Comparison of ENCODE assay signal across 8 cellular contexts in genomic region chr19:19138110-19138981, GRCh38. TPM values are rescaled to one million over a fixed set of nuclear protein-coding genes. Genes with fewer than 3 reads are reported as not detected.
A peak's percentile ranks its signal among the peaks of the same experiment; 100 is the strongest.
DNase-seq lines count a peak whose midpoint lies in the region; ATAC-seq and TF ChIP-seq lines count a peak whose summit lies in the region.

TMEM161A (minus strand) TSS chr19:19138478; CDS start chr19:19138428, 50 bp downstream.

- TF ChIP-seq RAD21 in IMR-90 (IDR thresholded peaks at IDR 0.05; ENCODE audit: low read length) = no peak

- H3K18ac ChIP-seq in IMR-90 (ENCODE audit: low read depth, low read length) = peak within 1 kb of the TSS; percentile 72

- H3K4me3 ChIP-seq in IMR-90 (ENCODE audit: insufficient read depth, low read depth, low read length) (peak within 1 kb of the TSS; percentile 94), OCI-LY7 (ENCODE audit: low read depth, low read length, poor library complexity, severe bottlenecking) (peak within 1 kb of the TSS; percentile 85)

- H3K4me2 ChIP-seq in IMR-90 (ENCODE audit: low read depth, low read length) (peak within 1 kb of the TSS; percentile 84), OCI-LY7 (ENCODE audit: low read length) (peak within 1 kb of the TSS; percentile 95)

- no peaks in the 10 kb centered on the region for H3K9me2 ChIP-seq in OCI-LY7 (ENCODE audit: insufficient read depth, low read length)

- H3K9ac ChIP-seq in IMR-90 (ENCODE audit: low read depth, low read length) = peak within 1 kb of the TSS; percentile 91

- H4K91ac ChIP-seq in IMR-90 (ENCODE audit: insufficient read depth, low read depth, low read length) = peak within 1 kb of the TSS; percentile 74; the same call in 1 of the 2 replicates

- H2BK120ac ChIP-seq in IMR-90 (ENCODE audit: low read depth, low read length) = 0 out of 2 replicates have a peak within 1 kb of the TSS, but pooled peaks have one; percentile 61

- dilution Hi-C loops in IMR-90 (cut with HindIII; ENCODE audit: low sequenced_read_pairs, unreplicated experiment) = no loop called here

- TF ChIP-seq POLR2A in IMR-90 (IDR thresholded peaks at IDR 0.05; ENCODE audit: low read depth, low read length) = peak; percentile 57; the same call in 1 of the 2 replicates

- peak within 1 kb of the TSS; percentile 67 for H2AK9ac ChIP-seq in IMR-90 (replicated peaks; ENCODE audit: low read depth, low read length, poor library complexity)

- no peak within 1 kb of the TSS for H2AK5ac ChIP-seq in IMR-90 (ENCODE audit: low read depth, low read length)

- H3K9me3 ChIP-seq in IMR-90 (ENCODE audit: control insufficient read depth, insufficient read depth, low read length) = no peaks in the 10 kb centered on the region
- H3K9me3 ChIP-seq in OCI-LY7 (ENCODE audit: low read length) = no peaks in the 10 kb centered on the region

- ATAC-seq in GM21528 (IDR thresholded peaks at IDR 0.05; ENCODE audit: low FRiP score, unreplicated experiment) (peak; percentile 94), IMR-90 (ENCODE audit: low read depth) (peak; percentile 99)

- H2BK5ac ChIP-seq in IMR-90 (ENCODE audit: low read depth, low read length, poor library complexity, severe bottlenecking) = peak within 1 kb of the TSS; percentile 69

- H2AFZ ChIP-seq in IMR-90 (replicated peaks; ENCODE audit: low read length, poor library complexity) (peak within 1 kb of the TSS; percentile 94), OCI-LY7 (ENCODE audit: low read length) (peak within 1 kb of the TSS; percentile 49; the same call in 1 of the 2 replicates)

- H3K4me1 ChIP-seq in IMR-90 (ENCODE audit: control insufficient read depth, insufficient read depth, low read length) = peaks cover 6% of the 10 kb centered on the region; the same call in 1 of the 2 replicates
- peaks cover 19% of the 10 kb centered on the region for H3K4me1 ChIP-seq in OCI-LY7 (ENCODE audit: insufficient read depth, low read length, poor library complexity, severe bottlenecking)

- no peak within 1 kb of the TSS for H2BK15ac ChIP-seq in IMR-90 (ENCODE audit: low read depth, low read length)

- TF ChIP-seq CTCF in IMR-90 (conservative IDR thresholded peaks at IDR 0.05; ENCODE audit: low read depth, low read length) (no peak), OCI-LY7 (conservative IDR thresholded peaks at IDR 0.05; ENCODE audit: low read length) (no peak)

- H4K5ac ChIP-seq in IMR-90 (ENCODE audit: low read depth, low read length) = peak within 1 kb of the TSS; percentile 87

- WGBS in IMR-90 (ENCODE audit: extremely low coverage in 2 of 2, insufficient read length in 1 of 2), 2 experiments = 20% methylated on average over 6 of the region's 42 CpGs; no CpG with 5 or more reads in 1 of the 2 experiments

- in situ Hi-C loops in IMR-90 (cut with MboI; ENCODE audit: low sequenced_read_pairs) = no loop called here

- intact Hi-C loops in IMR-90 (cut with micrococcal nuclease) (loop anchor here (2.0 kb wide), 1 partner anchor 76 kb away; the partner anchor contains the start of gene SLC25A42), OCI-LY7 (cut with micrococcal nuclease; ENCODE audit: unreplicated experiment) (loop anchor here (2.0 kb wide), 1 partner anchor 74 kb away; no protein-coding TSS in a partner anchor)

- BruUV-seq in IMR-90 (replicated peaks; lab: Mats Ljungman, UMichigan) (no TSS peak), OCI-LY7 (replicated peaks; lab: Mats Ljungman, UMichigan) (no TSS peak)

- H3K27me3 ChIP-seq in IMR-90 (ENCODE audit: control insufficient read depth, insufficient read depth, low read length) = no peaks in the 10 kb centered on the region

- peaks cover 8 to 20% of the 10 kb centered on the region in 2 experiments; a peak in 3 of 4 replicates for H3K79me1 ChIP-seq in IMR-90 (ENCODE audit: low read depth in 1 of 2, low read length in 2 of 2)

- DNase-seq in DMS 273 treated with DMSO at 0.1 percent for 48 hours (lab: John Stamatoyannopoulos, UW) (peak; percentile 95), IMR-90 (peak; percentile 99), OCI-LY7 (ENCODE audit: low spot score) (peak; percentile 98), epidermal melanocyte (ENCODE audit: insufficient read length, low spot score) (peak; percentile 100), middle frontal gyrus (ENCODE audit: extremely low spot score, low spot score) (peak; percentile 97)
- peak; percentile 96 for DNase-seq in activated CD8-positive, alpha-beta memory T cell treated with anti-CD3 and anti-CD28 coated beads, Interleukin-2, amount 50 U/mL, for 48 hours
- DNase-seq in stimulated activated CD8-positive, alpha-beta memory T cell treated with anti-CD3 and anti-CD28 coated beads, Interleukin-2, amount 100 ng/mL, for 1 hour (ENCODE audit: low read depth in 2 of 2) = peak; percentile 83 to 90

- POLR2A ChIA-PET in IMR-90 (lab: Charles Lee; ENCODE audit: unreplicated experiment) = no interaction called here
- POLR2A ChIA-PET in OCI-LY7 (lab: Charles Lee) = no interaction called here

- CTCF ChIA-PET in IMR-90 (lab: Yijun Ruan, JAX) = no interaction called here
- CTCF ChIA-PET in OCI-LY7 (lab: Charles Lee; ENCODE audit: unreplicated experiment) = no interaction called here

- peak within 1 kb of the TSS; percentile 23 to 98 for H4K8ac ChIP-seq in IMR-90 (ENCODE audit: low read depth in 2 of 2, low read length in 2 of 2)

- H3K14ac ChIP-seq in IMR-90 (replicated peaks; ENCODE audit: low read depth, low read length) = peak within 1 kb of the TSS; percentile 78

- H4K20me1 ChIP-seq in IMR-90 (ENCODE audit: insufficient read depth, low read length) (peaks cover 4% of the 10 kb centered on the region; the same call in 1 of the 2 replicates), OCI-LY7 (ENCODE audit: insufficient read depth, low read length) (no peaks in the 10 kb centered on the region)

- H3K79me2 ChIP-seq in OCI-LY7 (ENCODE audit: insufficient read depth, low read depth, low read length) = peaks cover 10% of the 10 kb centered on the region; the same call in 1 of the 2 replicates

- peak within 1 kb of the TSS; percentile 86 for H3K4ac ChIP-seq in IMR-90 (ENCODE audit: low read depth, low read length)

- no peaks in the 10 kb centered on the region for H3K9me1 ChIP-seq in IMR-90 (ENCODE audit: insufficient read depth, low read length)

- H3K27ac ChIP-seq in IMR-90 (ENCODE audit: insufficient read depth, low read length) (peak within 1 kb of the TSS; percentile 78), OCI-LY7 (ENCODE audit: low read depth, low read length, poor library complexity, severe bottlenecking) (no peak within 1 kb of the TSS)

- H2BK20ac ChIP-seq in IMR-90 (ENCODE audit: low read depth, low read length) = no peak within 1 kb of the TSS

- H3K36me3 ChIP-seq in IMR-90 (ENCODE audit: control insufficient read depth, insufficient read depth, low read length) (no peaks in the 10 kb centered on the region), OCI-LY7 (ENCODE audit: insufficient read depth, low read length) (peaks cover 13% of the 10 kb centered on the region; the same call in 1 of the 2 replicates)

- H3K23ac ChIP-seq in IMR-90 (ENCODE audit: low read depth, low read length) = peak within 1 kb of the TSS; percentile 90

- H3K56ac ChIP-seq in IMR-90 (ENCODE audit: extremely low read depth, insufficient read depth, low read length) = peak within 1 kb of the TSS; percentile 34; the same call in 1 of the 2 replicates

TF ChIP-seq in IMR-90, 13 proteins besides CTCF, POLR2A, EP300 and RAD21:
- TF ChIP-seq BHLHE40 (IDR thresholded peaks at IDR 0.05; ENCODE audit: low read depth, low read length) = peak; percentile 52
- no peak for TF ChIP-seq CEBPB (IDR thresholded peaks at IDR 0.05; ENCODE audit: low read depth, low read length)
- TF ChIP-seq MAZ (IDR thresholded peaks at IDR 0.05; ENCODE audit: borderline replicate concordance, low read depth, low read length) = peak; percentile 17; the same call in 1 of the 2 replicates
- peak; percentile 53; the same call in 1 of the 2 replicates for TF ChIP-seq FOS (IDR thresholded peaks at IDR 0.05; ENCODE audit: low read depth, low read length)
- TF ChIP-seq RFX5 (IDR thresholded peaks at IDR 0.05; ENCODE audit: low read depth, low read length) = no peak
- no peak for TF ChIP-seq SMC3 (IDR thresholded peaks at IDR 0.05; ENCODE audit: low read depth, low read length)
- TF ChIP-seq MXI1 (IDR thresholded peaks at IDR 0.05; ENCODE audit: borderline replicate concordance, low read depth, low read length) = peak; percentile 47; the same call in 1 of the 2 replicates
- no peak for TF ChIP-seq USF2 (IDR thresholded peaks at IDR 0.05; ENCODE audit: low read depth, low read length)

RNA-seq across cellular contexts. Expression of gene TMEM161A, which starts in this region (rescaled TPM):
- 11.1 TPM in 2 replicates for total RNA-seq in IMR-90 (2012; rRNA removed)
- 34.8 and 45.9 TPM in 2 replicates for polyA plus RNA-seq in IMR-90 (2012; rRNA removed)
- 28.8 and 49.7 TPM in 2 replicates for polyA plus RNA-seq in IMR-90 (2012; cell fraction: cytosol; rRNA removed)
- polyA plus RNA-seq in IMR-90 (2012; cell fraction: nucleus; rRNA removed; ENCODE audit: low replicate concordance) = 80.2 and 243 TPM in 2 replicates
- total RNA-seq in OCI-LY7 (2014; rRNA removed; shearing (Covaris generic)) = 28.4 and 31.2 TPM in 2 replicates
- 38.1 and 40.5 TPM in 2 replicates for total RNA-seq in OCI-LY7 (2022)
